Comparison of ENCODE assay signal across 1 cellular context in genomic region chr2:44936715-44937687, GRCh38.
TF ChIP-seq lines count a peak whose summit lies in the region.

No MANE protein-coding gene starts in this region.

TF ChIP-seq in SK-N-SH treated with all-trans-retinoic acid at 6 μM for 48 hours, 23 proteins besides CTCF, POLR2A, EP300 and RAD21 (continued from another document):
- no peak for TF ChIP-seq POU6F1 (CRISPR knock-in tag; IDR thresholded peaks at IDR 0.05; ENCODE audit: borderline replicate concordance, low read depth)
TF ChIP-seq in SK-N-SH treated with all-trans-retinoic acid at 6 μM for 48 hours: peak in this region for 0.
